In the genomic region with DNA sequence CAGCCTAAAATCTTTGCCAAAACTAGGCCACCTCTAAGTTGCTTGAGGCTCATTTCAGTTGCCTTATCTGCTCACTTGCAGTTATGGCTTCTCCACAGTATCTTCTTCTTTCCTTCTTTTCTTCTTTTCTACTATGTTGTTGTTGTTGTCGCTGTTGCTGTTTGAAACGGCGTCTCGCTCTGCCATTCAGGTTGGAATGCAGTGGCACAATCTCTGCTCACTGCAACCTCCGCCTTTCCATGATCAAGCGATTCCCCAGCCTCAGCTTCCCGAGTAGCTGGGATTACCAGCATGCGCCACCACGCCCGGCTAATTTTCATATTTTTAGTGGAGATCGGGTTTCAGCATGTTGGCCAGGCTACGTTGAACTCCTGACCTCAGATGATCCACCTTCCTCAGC, we compare ENCODE assay signal across 16 cellular contexts.
A peak's percentile ranks its signal among the peaks of the same experiment; 100 is the strongest.
DNase-seq lines count a peak whose midpoint lies in the region; ATAC-seq and TF ChIP-seq lines count a peak whose summit lies in the region.
"Had no signal": no experiment of that assay in that cellular context is flagged by ENCODE, and none has a peak within 500 bp of the region (broad histone marks: within the 10 kb centered on the region; RNA-seq: fewer than 3 reads in every experiment).

No MANE protein-coding gene starts in this region.

- H2AK5ac ChIP-seq in mesenchymal stem cell (ENCODE audit: low read length, severe bottlenecking): no peak overlapping the region

- POLR2A ChIA-PET in T-cell (lab: Charles Lee): no interaction called here

- no peaks in the 10 kb centered on the region for H4K20me1 ChIP-seq in GM23338 (replicated peaks; ENCODE audit: insufficient read depth)

- H3K79me1 ChIP-seq in mesenchymal stem cell (replicated peaks; ENCODE audit: low read length, poor library complexity, severe bottlenecking): no peaks in the 10 kb centered on the region

- H3K4me3 Mint-ChIP-seq in GM23338 (no peak overlapping the region), mesothelial cell of epicardium (no peak overlapping the region), T-cell (no peak overlapping the region)
- H3K4me3 Mint-ChIP-seq: CD8-positive, alpha-beta T cell had no signal

- H2BK15ac ChIP-seq in mesenchymal stem cell (ENCODE audit: low read depth, poor library complexity, severe bottlenecking): no peak overlapping the region

- H3K9me3 ChIP-seq in SJCRH30 (replicated peaks) (no peaks in the 10 kb centered on the region), psoas muscle (no peaks in the 10 kb centered on the region), mesenchymal stem cell (ENCODE audit: control insufficient read depth, low read length) (no peaks in the 10 kb centered on the region)
- H3K9me3 ChIP-seq: HAP-1 had no signal

- no peak overlapping the region for H4K8ac ChIP-seq in mesenchymal stem cell (ENCODE audit: low read length)

- no peak overlapping the region for H3K14ac ChIP-seq in mesenchymal stem cell (ENCODE audit: low read length in 2 of 2)

- DNase-seq in GM23338 (ENCODE audit: low spot score) (peak; percentile 4), SJCRH30 (peak; percentile 74 to 81), mesothelial cell of epicardium (ENCODE audit: low spot score in 2 of 2, unreplicated experiment in 2 of 2) (no peak), psoas muscle (no peak), T-cell (no peak), NOMO-1 treated with dmso at 0.1 percent for 144 hours (lab: John Stamatoyannopoulos, UW; ENCODE audit: unreplicated experiment) (no peak), NCI-H345 treated with DMSO at 0.1 percent for 48 hours (lab: John Stamatoyannopoulos, UW; ENCODE audit: unreplicated experiment) (no peak), mesenchymal stem cell (no peak)
- DNase-seq: CD8-positive, alpha-beta T cell; DMS79; MV-4-11; NCI-H1417 treated with DMSO at 0.1 percent for 48 hours; NCI-H1930; NCI-H446; SHP77 had no signal

- H3K9ac ChIP-seq in mesenchymal stem cell (ENCODE audit: low read length): no peak overlapping the region

- intact Hi-C loops in psoas muscle (cut with DNase I): loop anchor here in 1 of 2 donors (10.0 kb wide), 1 partner anchor 175 kb away; no protein-coding TSS in a partner anchor

- H3K4me3 ChIP-seq in GM23338 (no peak overlapping the region), SJCRH30 (peak overlapping the region; percentile 30; the same call in 1 of the 2 replicates), psoas muscle (no peak overlapping the region), mesenchymal stem cell (ENCODE audit: insufficient read depth in 1 of 2, low read depth in 1 of 2, low read length in 2 of 2) (no peak overlapping the region)
- H3K4me3 ChIP-seq: HAP-1 had no signal

- H3K36me3 ChIP-seq in GM23338 (ENCODE audit: insufficient read depth) (no peaks in the 10 kb centered on the region), SJCRH30 (no peaks in the 10 kb centered on the region), psoas muscle (ENCODE audit: insufficient read depth in 1 of 2, low read depth in 1 of 2) (no peaks in the 10 kb centered on the region), mesenchymal stem cell (ENCODE audit: control insufficient read depth in 1 of 2, insufficient read depth in 2 of 2, low read depth in 1 of 2, low read length in 2 of 2) (peaks cover 0 to 4% of the 10 kb centered on the region in 2 experiments)
- H3K36me3 ChIP-seq: HAP-1 had no signal

- H3K23ac ChIP-seq in mesenchymal stem cell (ENCODE audit: low read length in 2 of 2): no peak overlapping the region

- TF ChIP-seq CTCF in GM23338 (conservative IDR thresholded peaks at IDR 0.05; ENCODE audit: low read depth in 2 of 2) (no peak), mesothelial cell of epicardium (IDR thresholded peaks at IDR 0.05; ENCODE audit: unreplicated experiment) (no peak), psoas muscle (IDR thresholded peaks at IDR 0.05) (no peak)

- H3K4me2 ChIP-seq in GM23338: no peak overlapping the region
- H3K4me2 ChIP-seq in mesenchymal stem cell (ENCODE audit: low read length, poor library complexity, severe bottlenecking): no peak overlapping the region

- no peaks in the 10 kb centered on the region for H3K9me2 ChIP-seq in GM23338 (ENCODE audit: insufficient read depth)

- 33 to 49% (median 45%) methylated on average over 12 of the region's 12 CpGs for WGBS in psoas muscle, 3 donors
- 88% methylated on average over 12 of the region's 12 CpGs for WGBS in mesenchymal stem cell

- no peak overlapping the region for H2BK120ac ChIP-seq in mesenchymal stem cell (ENCODE audit: low read depth, low read length)

- no peak overlapping the region for H4K91ac ChIP-seq in mesenchymal stem cell (ENCODE audit: low read length)

- H3K27ac Mint-ChIP-seq in GM23338 (no peak overlapping the region), mesothelial cell of epicardium (peak overlapping the region; percentile 82), T-cell (no peak overlapping the region)
- H3K27ac Mint-ChIP-seq: CD8-positive, alpha-beta T cell had no signal

- peaks cover 11% of the 10 kb centered on the region for H3K4me1 Mint-ChIP-seq in GM23338
- peaks cover 66% of the 10 kb centered on the region for H3K4me1 Mint-ChIP-seq in mesothelial cell of epicardium
- H3K4me1 Mint-ChIP-seq in T-cell: no peaks in the 10 kb centered on the region

- CTCF ChIA-PET in T-cell (lab: Charles Lee): no interaction called here

- no peak overlapping the region for H3K18ac ChIP-seq in mesenchymal stem cell (ENCODE audit: low read depth in 1 of 2, low read length in 2 of 2)

- H2BK5ac ChIP-seq in mesenchymal stem cell (ENCODE audit: low read depth, low read length, poor library complexity, severe bottlenecking): no peak overlapping the region

- H3K4me1 ChIP-seq in GM23338 (ENCODE audit: insufficient read depth): peaks cover 11% of the 10 kb centered on the region
- H3K4me1 ChIP-seq in SJCRH30: peaks cover 37% of the 10 kb centered on the region
- no peaks in the 10 kb centered on the region for H3K4me1 ChIP-seq in psoas muscle
- H3K4me1 ChIP-seq in mesenchymal stem cell (ENCODE audit: control insufficient read depth, insufficient read depth, low read depth, low read length): peaks cover 4% of the 10 kb centered on the region

- no peaks in the 10 kb centered on the region for H3F3A ChIP-seq in GM23338 (replicated peaks; ENCODE audit: low read depth)

- H2BK12ac ChIP-seq in mesenchymal stem cell (ENCODE audit: low read length in 2 of 2): no peak overlapping the region

- H3K9me3 Mint-ChIP-seq in GM23338 (no peaks in the 10 kb centered on the region), mesothelial cell of epicardium (peaks cover 4% of the 10 kb centered on the region), T-cell (peaks cover 0 to 4% (median 0%) of the 10 kb centered on the region in 3 donors)
- H3K9me3 Mint-ChIP-seq: CD8-positive, alpha-beta T cell had no signal

- H3K27me3 ChIP-seq in GM23338 (ENCODE audit: insufficient read depth) (no peaks in the 10 kb centered on the region), SJCRH30 (no peaks in the 10 kb centered on the region), psoas muscle (ENCODE audit: insufficient read depth in 3 of 3, low read length in 2 of 3) (no peaks in the 10 kb centered on the region), mesenchymal stem cell (ENCODE audit: control insufficient read depth in 1 of 2, insufficient read depth in 1 of 2, low read length in 2 of 2) (no peaks in the 10 kb centered on the region)

- ATAC-seq in GM23338: no peak
- peak in 3 of 4 donors; percentile 40 to 72 (median 44) for ATAC-seq in psoas muscle
- no peak for ATAC-seq in T-cell (replicated peaks in 1 of 4)
- ATAC-seq: CD8-positive, alpha-beta T cell had no signal

- H3K36me3 Mint-ChIP-seq in GM23338 (ENCODE audit: low read depth) (no peaks in the 10 kb centered on the region), mesothelial cell of epicardium (no peaks in the 10 kb centered on the region), T-cell (no peaks in the 10 kb centered on the region)
- H3K36me3 Mint-ChIP-seq: CD8-positive, alpha-beta T cell had no signal

- H2AFZ ChIP-seq in GM23338 (no peak overlapping the region), mesenchymal stem cell (ENCODE audit: low read depth, low read length) (no peak overlapping the region)

- no peaks in the 10 kb centered on the region for H3K79me2 ChIP-seq in GM23338 (replicated peaks; ENCODE audit: insufficient read depth)

- H3K4ac ChIP-seq in mesenchymal stem cell (ENCODE audit: low read depth in 1 of 2, low read length in 2 of 2): no peak overlapping the region

- H3K27ac ChIP-seq in GM23338 (ENCODE audit: low read depth): no peak overlapping the region
- H3K27ac ChIP-seq in SJCRH30: peak overlapping the region; percentile 38
- no peak overlapping the region for H3K27ac ChIP-seq in psoas muscle
- H3K27ac ChIP-seq in mesenchymal stem cell (ENCODE audit: low read length, poor library complexity, severe bottlenecking): no peak overlapping the region

- H3K27me3 Mint-ChIP-seq in GM23338 (ENCODE audit: insufficient read depth, low read depth, poor library complexity) (peaks cover 8% of the 10 kb centered on the region), mesothelial cell of epicardium (ENCODE audit: low read depth) (no peaks in the 10 kb centered on the region), T-cell (peaks cover 0 to 17% of the 10 kb centered on the region in 2 donors)

Comparison
In these comparisons a context has a peak if more than half of its experiments do, and no peak if none do; other contexts are left out.
1. ATAC-seq: peak in psoas muscle (3 of 4); none in GM23338 (single experiment) and T-cell (0 of 4).
2. DNase-seq: peak in GM23338 (single experiment) and SJCRH30 (2 of 2); none in mesothelial cell of epicardium (0 of 2), psoas muscle (0 of 2), T-cell (0 of 34), NOMO-1 treated with dmso at 0.1 percent for 144 hours (single experiment), NCI-H345 treated with DMSO at 0.1 percent for 48 hours (single experiment) and mesenchymal stem cell (single experiment).